Comparison of ENCODE assay signal across 8 cellular contexts in the genomic region with DNA sequence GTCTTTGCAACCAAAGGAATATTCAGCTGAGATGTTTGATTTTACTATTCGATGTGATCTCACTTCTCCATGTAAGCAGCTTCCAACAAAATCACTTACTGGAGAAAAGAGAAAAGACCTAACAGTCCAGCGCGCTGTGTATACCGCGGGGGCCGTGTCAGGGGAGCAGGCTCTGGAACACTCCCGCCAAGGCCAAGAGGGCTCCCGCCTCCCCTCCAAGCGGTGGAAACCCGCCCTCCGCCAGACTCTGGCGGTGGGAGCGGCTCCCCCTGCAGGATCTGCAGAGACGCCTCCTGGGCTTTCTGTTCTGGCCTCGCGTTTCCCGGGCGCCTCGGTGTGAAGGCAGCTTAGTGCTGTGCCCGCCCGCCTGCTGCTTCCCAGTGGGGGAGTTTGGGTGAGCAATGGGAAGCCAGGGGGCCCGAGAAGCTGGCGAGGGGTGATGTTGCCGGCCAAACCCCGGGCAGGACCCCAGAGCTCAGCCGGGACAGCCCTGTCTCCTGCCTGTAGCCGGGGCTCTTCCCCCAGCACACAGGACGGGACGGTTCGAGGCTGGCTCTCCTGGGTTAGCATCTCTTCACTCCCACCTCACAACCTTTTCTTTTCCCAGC. TPM values are rescaled to one million over a fixed set of nuclear protein-coding genes. Genes with fewer than 3 reads are reported as not detected.
A peak's percentile ranks its signal among the peaks of the same experiment; 100 is the strongest.
DNase-seq lines count a peak whose midpoint lies in the region; FAIRE-seq and TF ChIP-seq lines count a peak whose summit lies in the region.

No MANE protein-coding gene starts in this region.

- no peak overlapping the region for H3K4me3 ChIP-seq in BLaER1

- peak; percentile 27 for FAIRE-seq in H54 (lab: Jason Lieb, UNC)

- no peak overlapping the region for H3K9ac ChIP-seq in BLaER1

- H3K27ac ChIP-seq in BLaER1, result no peak overlapping the region

- no peak overlapping the region for H3K27ac Mint-ChIP-seq in chondrocyte (ENCODE audit: unreplicated experiment)

- TF ChIP-seq POLR2A in H54 (IDR thresholded peaks at IDR 0.05; ENCODE audit: low read depth, low read length), result no peak

- H3K9me3 Mint-ChIP-seq in chondrocyte (ENCODE audit: low read depth), result no peaks in the 10 kb centered on the region

- no peaks in the 10 kb centered on the region for H3K9me3 ChIP-seq in BLaER1

- TF ChIP-seq CTCF in chondrocyte (IDR thresholded peaks at IDR 0.05), result peak; percentile 84

- no peaks in the 10 kb centered on the region for H3K36me3 ChIP-seq in BLaER1

- H4K20me1 ChIP-seq in BLaER1, result peaks cover 19% of the 10 kb centered on the region

- peaks cover 42% of the 10 kb centered on the region for H3K27me3 ChIP-seq in BLaER1

- peaks cover 21% of the 10 kb centered on the region for H3K4me1 ChIP-seq in BLaER1

- peak overlapping the region; percentile 45 for H3K4me3 Mint-ChIP-seq in chondrocyte (ENCODE audit: unreplicated experiment)

- H3K4me2 ChIP-seq in BLaER1, result peak overlapping the region; percentile 65

- DNase-seq in H54 (ENCODE audit: insufficient read length, low spot score) (peak; percentile 80), NCI-H460 (ENCODE audit: extremely low read depth, low read depth) (peak; percentile 70), chondrocyte (ENCODE audit: low spot score) (no peak), left kidney (ENCODE audit: low read depth, low spot score) (peak; percentile 96)
- peak; percentile 68 to 70 for DNase-seq in activated CD4-positive, alpha-beta T cell treated with anti-CD3 and anti-CD28 coated beads for 4 hours
- DNase-seq in stimulated activated CD4-positive, alpha-beta T cell treated with anti-CD3 and anti-CD28 coated beads, Interleukin-1b, Interleukin-23, amount 100 ng/mL, for 4 hours (ENCODE audit: low read depth in 2 of 2), result peak; percentile 51 to 60
- DNase-seq in NK-92 treated with Interleukin-12 subunit alpha and Interleukin-12 subunit beta, amount 100 ng/mL, for 24 hours (lab: John Stamatoyannopoulos, UW), result no peak

- H3K27me3 Mint-ChIP-seq in chondrocyte (ENCODE audit: low read depth), result no peaks in the 10 kb centered on the region

- H3K4me1 Mint-ChIP-seq in chondrocyte (ENCODE audit: low read depth), result peaks cover 14% of the 10 kb centered on the region

- H3K36me3 Mint-ChIP-seq in chondrocyte (ENCODE audit: low read depth), result no peaks in the 10 kb centered on the region

RNA-seq across cellular contexts. Expression of a gene that starts 36.3 kb away (rescaled TPM):
- total RNA-seq in NCI-H460 (2014; rRNA removed; shearing (Covaris generic)), result 9.3 and 12.4 TPM in 2 replicates
- 10.6 and 17.2 TPM in 2 replicates for polyA plus RNA-seq in NCI-H460 (2014; cell fraction: nucleus; rRNA removed)
- total RNA-seq in chondrocyte, result 45.4 to 46.2 TPM (median 45.7 TPM) in 3 replicates

RNA-seq across cellular contexts. Expression of a gene that starts 57.8 kb away (rescaled TPM):
- 17.0 and 17.8 TPM in 2 replicates for total RNA-seq in NCI-H460 (2014; rRNA removed; shearing (Covaris generic))
- 5.2 and 8.5 TPM in 2 replicates for polyA plus RNA-seq in NCI-H460 (2014; cell fraction: nucleus; rRNA removed)
- total RNA-seq in chondrocyte, result 16.7 to 22.5 TPM (median 21.2 TPM) in 3 replicates

Comparison
In these comparisons a context has a peak if more than half of its experiments do, and no peak if none do; other contexts are left out.
1. DNase-seq: peak in H54 (single experiment), NCI-H460 (single experiment), activated CD4-positive, alpha-beta T cell treated with anti-CD3 and anti-CD28 coated beads for 4 hours (2 of 2), left kidney (single experiment) and stimulated activated CD4-positive, alpha-beta T cell treated with anti-CD3 and anti-CD28 coated beads, Interleukin-1b, Interleukin-23, amount 100 ng/mL, for 4 hours (2 of 2); none in chondrocyte (single experiment) and NK-92 treated with Interleukin-12 subunit alpha and Interleukin-12 subunit beta, amount 100 ng/mL, for 24 hours (single experiment).